15 cellular contexts compared by ENCODE assay signal in genomic region chr1:156862602-156863599, GRCh38. TPM values are rescaled to one million over a fixed set of nuclear protein-coding genes. Genes with fewer than 3 reads are reported as not detected.
DNase-seq lines count a peak whose midpoint lies in the region; ATAC-seq and TF ChIP-seq lines count a peak whose summit lies in the region.
"Had no signal": no experiment of that assay in that cellular context is flagged by ENCODE, and none has a peak within 500 bp of the region (broad histone marks: within the 10 kb centered on the region; RNA-seq: fewer than 3 reads in every experiment).

No MANE protein-coding gene starts in this region.

- peaks cover 7% of the 10 kb centered on the region for H3K36me3 Mint-ChIP-seq in T-helper 17 cell (ENCODE audit: low read depth)
- H3K36me3 Mint-ChIP-seq in endothelial cell (ENCODE audit: low read depth, unreplicated experiment) = peaks cover 10% of the 10 kb centered on the region
- no peaks in the 10 kb centered on the region for H3K36me3 Mint-ChIP-seq in stimulated activated naive CD8-positive, alpha-beta T cell treated with anti-CD3 and anti-CD28 coated beads, Interleukin-15, Interleukin-2, amounts not matched to agents 100 ng/mL and 50 ng/mL, for 24 hours (ENCODE audit: low read depth)
- H3K36me3 Mint-ChIP-seq: memory B cell; stimulated activated naive B cell treated with anti-CD40 and anti-IgM and Interleukin-4, amounts not matched to agents 10 μg/mL and 1 μg/mL and 100 μg/mL, for 72 hours had no signal

- H3K4me3 ChIP-seq in dorsolateral prefrontal cortex = no peak overlapping the region
- H3K4me3 ChIP-seq: GM23338, psoas muscle had no signal

- H3K27me3 Mint-ChIP-seq in T-helper 17 cell = peaks cover 70% of the 10 kb centered on the region
- H3K27me3 Mint-ChIP-seq in endothelial cell (ENCODE audit: unreplicated experiment) = peaks cover 37% of the 10 kb centered on the region
- H3K27me3 Mint-ChIP-seq in stimulated activated naive CD8-positive, alpha-beta T cell treated with anti-CD3 and anti-CD28 coated beads, Interleukin-15, Interleukin-2, amounts not matched to agents 100 ng/mL and 50 ng/mL, for 24 hours = peaks cover 59% of the 10 kb centered on the region

- no peak for ATAC-seq in Right ventricle myocardium inferior
- ATAC-seq in left cardiac atrium = no peak
- ATAC-seq in T-helper 17 cell = no peak
- ATAC-seq: GM23338; psoas muscle; stimulated activated naive B cell treated with anti-CD40 and anti-IgM and Interleukin-4, amounts not matched to agents 10 μg/mL and 1 μg/mL and 100 μg/mL, for 72 hours had no signal

- peaks cover 36% of the 10 kb centered on the region for H3K4me1 Mint-ChIP-seq in T-helper 17 cell
- H3K4me1 Mint-ChIP-seq in endothelial cell (ENCODE audit: unreplicated experiment) = peaks cover 30% of the 10 kb centered on the region
- H3K4me1 Mint-ChIP-seq in stimulated activated naive CD8-positive, alpha-beta T cell treated with anti-CD3 and anti-CD28 coated beads, Interleukin-15, Interleukin-2, amounts not matched to agents 100 ng/mL and 50 ng/mL, for 24 hours (ENCODE audit: low read depth) = peaks cover 73% of the 10 kb centered on the region

- H3K9me3 ChIP-seq in T-helper 17 cell (ENCODE audit: control insufficient read depth, low read length, poor library complexity, severe bottlenecking) = no peaks in the 10 kb centered on the region
- H3K9me3 ChIP-seq: psoas muscle had no signal

- intact Hi-C loops in Right ventricle myocardium inferior (cut with DNase I) (no loop called here), left cardiac atrium (cut with DNase I) (no loop called here), dorsolateral prefrontal cortex (cut with DNase I) (no loop called here)

- DNase-seq in Right ventricle myocardium inferior (ENCODE audit: missing footprints) (peak; percentile 15), left cardiac atrium (no peak), T-helper 17 cell (no peak), endothelial cell (ENCODE audit: low spot score) (no peak), dorsolateral prefrontal cortex (no peak), cerebellar cortex (ENCODE audit: low spot score) (no peak), HuH-7.5 (ENCODE audit: low spot score) (no peak)
- DNase-seq: psoas muscle; stimulated activated naive B cell treated with anti-CD40 and anti-IgM and Interleukin-4, amounts not matched to agents 10 μg/mL and 1 μg/mL and 100 μg/mL, for 72 hours had no signal

- H3K9me3 Mint-ChIP-seq in endothelial cell (ENCODE audit: unreplicated experiment) = no peaks in the 10 kb centered on the region
- H3K9me3 Mint-ChIP-seq in stimulated activated naive CD8-positive, alpha-beta T cell treated with anti-CD3 and anti-CD28 coated beads, Interleukin-15, Interleukin-2, amounts not matched to agents 100 ng/mL and 50 ng/mL, for 24 hours = no peaks in the 10 kb centered on the region
- H3K9me3 Mint-ChIP-seq: dendritic cell treated with granulocyte-macrophage colony-stimulating factor and Interleukin-4, amounts not matched to agents 40 ng/mL and 50 ng/mL, for 4 days; memory B cell; stimulated activated naive B cell treated with anti-CD40 and anti-IgM and Interleukin-4, amounts not matched to agents 10 μg/mL and 1 μg/mL and 100 μg/mL, for 72 hours had no signal

- H3K27ac ChIP-seq in dorsolateral prefrontal cortex = no peak overlapping the region
- H3K27ac ChIP-seq: psoas muscle had no signal

- no peak for TF ChIP-seq CTCF in endothelial cell (IDR thresholded peaks at IDR 0.05; ENCODE audit: unreplicated experiment)
- no peak for TF ChIP-seq CTCF in dorsolateral prefrontal cortex (IDR thresholded peaks at IDR 0.05 in 54 of 56, conservative IDR thresholded peaks at IDR 0.05 in 2 of 56; ENCODE audit: low read depth in 1 of 56, partially characterized antibody in 56 of 56)

- H3K27ac Mint-ChIP-seq in T-helper 17 cell (peak overlapping the region; percentile 75), endothelial cell (ENCODE audit: unreplicated experiment) (peak overlapping the region; percentile 4)
- peak overlapping the region; percentile 76 for H3K27ac Mint-ChIP-seq in stimulated activated naive CD8-positive, alpha-beta T cell treated with anti-CD3 and anti-CD28 coated beads, Interleukin-15, Interleukin-2, amounts not matched to agents 100 ng/mL and 50 ng/mL, for 24 hours
- H3K27ac Mint-ChIP-seq: dendritic cell treated with granulocyte-macrophage colony-stimulating factor and Interleukin-4, amounts not matched to agents 40 ng/mL and 50 ng/mL, for 4 days; GM23338; memory B cell; stimulated activated naive B cell treated with anti-CD40 and anti-IgM and Interleukin-4, amounts not matched to agents 10 μg/mL and 1 μg/mL and 100 μg/mL, for 72 hours had no signal

- H3K4me3 Mint-ChIP-seq in T-helper 17 cell = peak overlapping the region; percentile 52
- no peak overlapping the region for H3K4me3 Mint-ChIP-seq in endothelial cell (ENCODE audit: unreplicated experiment)
- H3K4me3 Mint-ChIP-seq in stimulated activated naive CD8-positive, alpha-beta T cell treated with anti-CD3 and anti-CD28 coated beads, Interleukin-15, Interleukin-2, amounts not matched to agents 100 ng/mL and 50 ng/mL, for 24 hours = peak overlapping the region; percentile 63
- H3K4me3 Mint-ChIP-seq: dendritic cell treated with granulocyte-macrophage colony-stimulating factor and Interleukin-4, amounts not matched to agents 40 ng/mL and 50 ng/mL, for 4 days; GM23338; memory B cell; stimulated activated naive B cell treated with anti-CD40 and anti-IgM and Interleukin-4, amounts not matched to agents 10 μg/mL and 1 μg/mL and 100 μg/mL, for 72 hours had no signal

- peaks cover 0 to 76% (median 42%) of the 10 kb centered on the region in 45 donors for H3K27me3 ChIP-seq in dorsolateral prefrontal cortex

RNA-seq across cellular contexts. Expression of gene NTRK1, which starts 2.2 kb away (rescaled TPM):
- total RNA-seq in Right ventricle myocardium inferior = 2.4 TPM
- total RNA-seq in left cardiac atrium = 1 to 10 TPM; 2.1 to 2.5 TPM
- total RNA-seq in T-helper 17 cell = under 1 TPM; 0.34 to 0.67 TPM
- total RNA-seq in endothelial cell (ENCODE audit: unreplicated experiment) = 0.23 TPM
- total RNA-seq in dorsolateral prefrontal cortex = 1 to 10 TPM in 20 of 120 experiments, under 1 TPM in 70, not detected in 30; 0.16 to 3.1 (median 0.66) TPM

RNA-seq across cellular contexts. Expression of gene INSRR, which starts 4.0 kb away (rescaled TPM):
- total RNA-seq in Right ventricle myocardium inferior = 0.46 TPM
- under 1 TPM; 0.05 to 0.12 TPM for total RNA-seq in left cardiac atrium
- total RNA-seq in T-helper 17 cell = not detected
- not detected for total RNA-seq in endothelial cell (ENCODE audit: unreplicated experiment)
- total RNA-seq in dorsolateral prefrontal cortex = 1 to 10 TPM in 8 of 120 experiments, under 1 TPM in 48, not detected in 64; 0.07 to 2.8 (median 0.30) TPM
- total RNA-seq: Daoy, GM23338, MCF 10A had no signal

RNA-seq across cellular contexts. Expression of gene PEAR1, which starts 30.6 kb away (rescaled TPM):
- 8.1 TPM for total RNA-seq in Right ventricle myocardium inferior
- 10 to 100 TPM in 1 of 2 donors, 1 to 10 TPM in 1; 7.2 to 10.4 TPM for total RNA-seq in left cardiac atrium
- 10 to 100 TPM in 1 of 2 donors, under 1 TPM in 1; 0.42 to 17.7 TPM for total RNA-seq in T-helper 17 cell
- 50.7 TPM for total RNA-seq in endothelial cell (ENCODE audit: unreplicated experiment)
- 10 to 100 TPM in 7 of 120 experiments, 1 to 10 TPM in 113; 1.9 to 15.2 (median 5.0) TPM for total RNA-seq in dorsolateral prefrontal cortex

RNA-seq across cellular contexts. Expression of gene SH2D2A, which starts 46.3 kb away (rescaled TPM):
- total RNA-seq in Right ventricle myocardium inferior (2.2 TPM), left cardiac atrium (1 to 10 TPM; 1.1 to 2.8 TPM), T-helper 17 cell (100 to 1,000 TPM; 129 to 137 TPM), endothelial cell (ENCODE audit: unreplicated experiment) (not detected), dorsolateral prefrontal cortex (1 to 10 TPM in 28 of 120 experiments, under 1 TPM in 57, not detected in 35; 0.25 to 3.8 (median 0.84) TPM)

RNA-seq across cellular contexts. Expression of gene LRRC71, which starts 57.5 kb away (rescaled TPM):
- total RNA-seq in Right ventricle myocardium inferior = not detected
- not detected for total RNA-seq in left cardiac atrium
- not detected for total RNA-seq in T-helper 17 cell
- total RNA-seq in endothelial cell (ENCODE audit: unreplicated experiment) = 0.95 TPM
- under 1 TPM in 11 of 120 experiments, not detected in 109; 0.23 to 0.84 (median 0.42) TPM for total RNA-seq in dorsolateral prefrontal cortex
- total RNA-seq: Daoy, GM23338, MCF 10A, psoas muscle had no signal

Comparison
In these comparisons a context has a peak if more than half of its experiments do, and no peak if none do; other contexts are left out.
1. H3K27ac Mint-ChIP-seq: peak in every context shown above with its lines; median percentile 76 in stimulated activated naive CD8-positive, alpha-beta T cell treated with anti-CD3 and anti-CD28 coated beads, Interleukin-15, Interleukin-2, amounts not matched to agents 100 ng/mL and 50 ng/mL, for 24 hours; 75 in T-helper 17 cell; 4 in endothelial cell.